In the genomic region with DNA sequence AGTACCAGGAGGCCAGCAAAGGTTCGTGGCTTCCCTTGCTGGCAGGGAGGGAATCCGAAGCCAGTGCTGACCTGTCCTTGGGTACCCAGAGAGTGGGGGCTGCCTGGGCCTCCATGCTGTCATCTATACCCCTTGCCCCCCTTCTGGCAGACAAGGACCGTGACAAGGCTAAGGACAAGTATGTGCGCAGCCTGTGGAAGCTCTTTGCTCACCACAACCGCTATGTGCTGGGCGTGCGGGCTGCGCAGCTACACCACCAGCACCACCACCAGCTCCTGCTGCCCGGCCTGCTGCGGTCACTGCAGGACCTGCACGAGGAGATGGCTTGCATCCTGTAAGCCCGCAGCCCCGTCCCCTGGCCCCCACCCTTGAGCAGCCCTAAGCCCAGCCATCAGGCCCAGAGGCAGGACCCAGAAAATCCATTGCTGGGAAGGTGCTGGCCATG, we compare ENCODE assay signal across 21 cellular contexts.
"Had no signal": no experiment of that assay in that cellular context is flagged by ENCODE, and none has a peak within 500 bp of the region (broad histone marks: within the 10 kb centered on the region; RNA-seq: fewer than 3 reads in every experiment).

No MANE protein-coding gene starts in this region.

- H3K27ac ChIP-seq: brain microvascular endothelial cell, colonic mucosa, neural progenitor cell, pancreas, suprapubic skin, WERI-Rb-1 had no signal

- DNase-seq: activated CD4-positive, alpha-beta T cell treated with anti-CD3 and anti-CD28 coated beads, Interleukin-2, amount 50 U/mL, for 48 hours; activated naive CD4-positive, alpha-beta T cell treated with anti-CD3 and anti-CD28 coated beads for 36 hours; activated naive CD8-positive, alpha-beta T cell treated with anti-CD3 and anti-CD28 coated beads, Interleukin-2, amount 50 U/mL, for 24 hours; aorta; brain microvascular endothelial cell; central memory CD4-positive, alpha-beta T cell; colonic mucosa; foreskin melanocyte; glutamatergic neuron; hypothalamus; stimulated activated CD4-positive, alpha-beta T cell treated with anti-CD3 and anti-CD28 coated beads, Interleukin-12 subunit alpha, Interleukin-12 subunit beta, amount 100 ng/mL, for 4 hours; stimulated activated CD4-positive, alpha-beta T cell treated with anti-CD3 and anti-CD28 coated beads, Interleukin-1b, Interleukin-23, amount 100 ng/mL, for 48 hours; stimulated activated naive CD8-positive, alpha-beta T cell treated with anti-CD3 and anti-CD28 coated beads, Interleukin-15, Interleukin-2, amounts not matched to agents 100 U/mL and 50 U/mL, for 24 hours; WERI-Rb-1 had no signal

- H3K27ac Mint-ChIP-seq: activated naive CD8-positive, alpha-beta T cell treated with anti-CD3 and anti-CD28 coated beads, Interleukin-2, amount 50 U/mL, for 24 hours; type B pancreatic cell had no signal

- H3K9ac ChIP-seq: neural progenitor cell had no signal

- H3K4me3 ChIP-seq: colonic mucosa, neural progenitor cell, pancreas, suprapubic skin had no signal

- H3K27me3 ChIP-seq: brain microvascular endothelial cell, colonic mucosa, left lung, neural progenitor cell, pancreas, suprapubic skin had no signal

- H3K36me3 Mint-ChIP-seq: neural progenitor cell, type B pancreatic cell had no signal

- H3K36me3 ChIP-seq: colonic mucosa, neural progenitor cell, WERI-Rb-1 had no signal

- H3K27me3 Mint-ChIP-seq: type B pancreatic cell had no signal

- ATAC-seq: activated naive CD8-positive, alpha-beta T cell treated with anti-CD3 and anti-CD28 coated beads, Interleukin-2, amount 50 U/mL, for 24 hours; left lung; pancreas; stimulated activated naive CD8-positive, alpha-beta T cell treated with anti-CD3 and anti-CD28 coated beads, Interleukin-15, Interleukin-2, amounts not matched to agents 100 U/mL and 50 U/mL, for 24 hours had no signal

- FAIRE-seq: keratinocyte, pancreas had no signal

- H3K4me3 Mint-ChIP-seq: activated naive CD4-positive, alpha-beta T cell treated with anti-CD3 and anti-CD28 coated beads for 36 hours; activated naive CD8-positive, alpha-beta T cell treated with anti-CD3 and anti-CD28 coated beads, Interleukin-2, amount 50 U/mL, for 24 hours; type B pancreatic cell had no signal

- H3K9me3 Mint-ChIP-seq: activated naive CD4-positive, alpha-beta T cell treated with anti-CD3 and anti-CD28 coated beads for 36 hours; activated naive CD8-positive, alpha-beta T cell treated with anti-CD3 and anti-CD28 coated beads, Interleukin-2, amount 50 U/mL, for 24 hours; activated T-helper 2 cell treated with anti-CD3 and anti-CD28 coated beads, Interferon-gamma antibody, Interleukin-2, Interleukin-4, amounts not matched to agents 10 μg/mL and 5 μg/mL and 100 μg/mL, durations not matched to agents 14 hours and 24 hours and 36 hours; neural progenitor cell; type B pancreatic cell had no signal

- H3K9me3 ChIP-seq: colonic mucosa, left lung, pancreas, suprapubic skin had no signal

- H3K4me2 ChIP-seq: neural progenitor cell had no signal

- H2AFZ ChIP-seq: neural progenitor cell had no signal
